ENCODE assay signal across 13 cellular contexts in the genomic region with DNA sequence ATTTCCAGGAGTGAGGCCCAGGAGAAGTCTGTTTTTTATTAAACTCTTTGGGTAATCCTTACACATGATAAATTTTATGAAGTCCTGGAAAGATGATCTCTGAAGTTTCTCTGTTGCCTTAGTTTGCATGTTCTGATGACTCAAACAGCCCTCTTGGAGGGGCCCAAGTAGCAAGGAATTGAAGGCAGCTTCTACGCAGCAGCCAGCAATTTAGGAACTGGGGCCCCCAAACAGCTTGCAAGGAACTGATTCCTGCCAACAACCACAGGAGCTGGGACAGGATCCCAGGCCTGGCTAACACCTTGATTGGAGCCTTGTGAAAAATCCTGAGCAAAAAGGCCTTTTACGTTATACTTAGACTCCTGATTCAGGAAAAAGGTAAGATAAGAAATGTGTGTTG. TPM values are rescaled to one million over a fixed set of nuclear protein-coding genes. Genes with fewer than 3 reads are reported as not detected.
"Had no signal": no experiment of that assay in that cellular context is flagged by ENCODE, and none has a peak within 500 bp of the region (broad histone marks: within the 10 kb centered on the region; RNA-seq: fewer than 3 reads in every experiment).

No MANE protein-coding gene starts in this region.

- DNase-seq: activated CD4-positive, alpha-beta memory T cell treated with anti-CD3 and anti-CD28 coated beads for 36 hours; activated gamma-delta T cell; activated T-cell treated with anti-CD3 and anti-CD28 coated beads, Interleukin-2, amount 50 U/mL, for 48 hours; caudate nucleus; effector memory CD4-positive, alpha-beta T cell; foreskin keratinocyte; SW 1271 had no signal

- H3K9me3 Mint-ChIP-seq: activated CD4-positive, alpha-beta memory T cell treated with anti-CD3 and anti-CD28 coated beads for 36 hours; natural killer cell treated with Interleukin-12 subunit alpha and Interleukin-12 subunit beta and Interleukin-15 and Interleukin-18, amount 100 ng/mL, for 72 hours; T-helper 2 cell treated with Interferon-gamma antibody and Interleukin-4, amounts not matched to agents 5 μg/mL and 100 μg/mL, for 36 hours had no signal

- H3K27me3 ChIP-seq: foreskin keratinocyte had no signal

- H3K4me3 Mint-ChIP-seq: activated CD4-positive, alpha-beta memory T cell treated with anti-CD3 and anti-CD28 coated beads for 36 hours; activated naive CD8-positive, alpha-beta T cell; natural killer cell treated with Interleukin-12 subunit alpha and Interleukin-12 subunit beta and Interleukin-15 and Interleukin-18, amount 100 ng/mL, for 72 hours; T-helper 2 cell treated with Interferon-gamma antibody and Interleukin-4, amounts not matched to agents 5 μg/mL and 100 μg/mL, for 36 hours had no signal

- H3K4me1 ChIP-seq: foreskin keratinocyte had no signal

- H3K27ac ChIP-seq: foreskin keratinocyte had no signal

- H3K27ac Mint-ChIP-seq: activated CD4-positive, alpha-beta memory T cell treated with anti-CD3 and anti-CD28 coated beads for 36 hours; activated naive CD8-positive, alpha-beta T cell; natural killer cell treated with Interleukin-12 subunit alpha and Interleukin-12 subunit beta and Interleukin-15 and Interleukin-18, amount 100 ng/mL, for 72 hours; T-helper 2 cell treated with Interferon-gamma antibody and Interleukin-4, amounts not matched to agents 5 μg/mL and 100 μg/mL, for 36 hours had no signal

- H3K36me3 Mint-ChIP-seq: activated CD4-positive, alpha-beta memory T cell treated with anti-CD3 and anti-CD28 coated beads for 36 hours; activated naive CD8-positive, alpha-beta T cell; natural killer cell treated with Interleukin-12 subunit alpha and Interleukin-12 subunit beta and Interleukin-15 and Interleukin-18, amount 100 ng/mL, for 72 hours had no signal

RNA-seq across cellular contexts. Expression of a gene that starts 5.3 kb away (rescaled TPM):
- total RNA-seq: activated CD4-positive, alpha-beta memory T cell treated with anti-CD3 and anti-CD28 coated beads for 36 hours; left lobe of liver; natural killer cell treated with Interleukin-12 subunit alpha and Interleukin-12 subunit beta and Interleukin-15 and Interleukin-18, amount 100 ng/mL, for 72 hours; osteocyte; renal cortical epithelial cell had no signal
